28 cellular contexts compared by ENCODE assay signal in the genomic region with DNA sequence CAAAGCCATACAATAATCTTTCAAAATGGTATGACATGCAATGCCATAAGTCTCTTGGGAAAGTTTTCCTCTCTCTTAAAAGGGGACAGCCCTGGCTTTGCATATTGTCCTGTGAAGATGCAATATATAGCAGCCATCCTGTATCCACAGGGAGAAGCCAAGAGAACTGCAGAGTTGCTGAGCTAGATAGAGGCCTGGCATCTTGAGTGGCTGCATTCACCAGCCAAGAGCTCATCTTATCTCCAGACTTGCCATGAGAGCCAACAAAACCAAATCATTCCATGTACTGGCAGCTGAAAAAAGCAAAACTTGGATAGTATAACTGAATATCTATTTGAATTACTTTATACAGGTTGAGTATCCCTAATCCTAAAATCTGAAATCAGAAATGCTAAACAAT.
"Had no signal": no experiment of that assay in that cellular context is flagged by ENCODE, and none has a peak within 500 bp of the region (broad histone marks: within the 10 kb centered on the region; RNA-seq: fewer than 3 reads in every experiment).

No MANE protein-coding gene starts in this region.

- H3K27me3 Mint-ChIP-seq: naive B cell; stimulated activated memory B cell treated with anti-CD40 and anti-IgM and Interleukin-4, amounts not matched to agents 10 μg/mL and 1 μg/mL and 100 μg/mL, for 72 hours; stimulated activated naive CD8-positive, alpha-beta T cell treated with anti-CD3 and anti-CD28 coated beads, Interleukin-15, amount 100 ng/mL, for 72 hours had no signal

- H3K4me1 Mint-ChIP-seq: mesothelial cell of epicardium; naive B cell; natural killer cell; nephron progenitor cell; neural progenitor cell; stimulated activated memory B cell treated with anti-CD40 and anti-IgM and Interleukin-4, amounts not matched to agents 10 μg/mL and 1 μg/mL and 100 μg/mL, for 72 hours; stimulated activated naive CD8-positive, alpha-beta T cell treated with anti-CD3 and anti-CD28 coated beads, Interleukin-15, amount 100 ng/mL, for 72 hours had no signal

- H3K27me3 ChIP-seq: neural progenitor cell, neutrophil, right lobe of liver, tibial nerve, uterus had no signal

- H3K9me3 ChIP-seq: neutrophil, psoas muscle, right lobe of liver, uterus had no signal

- H3K27ac Mint-ChIP-seq: mesothelial cell of epicardium; naive B cell; natural killer cell; nephron progenitor cell; neural progenitor cell; stimulated activated memory B cell treated with anti-CD40 and anti-IgM and Interleukin-4, amounts not matched to agents 10 μg/mL and 1 μg/mL and 100 μg/mL, for 72 hours; type B pancreatic cell had no signal

- H3K36me3 Mint-ChIP-seq: mesothelial cell of epicardium; naive B cell; natural killer cell; neural progenitor cell; stimulated activated memory B cell treated with anti-CD40 and anti-IgM and Interleukin-4, amounts not matched to agents 10 μg/mL and 1 μg/mL and 100 μg/mL, for 72 hours; type B pancreatic cell had no signal

- H3K36me3 ChIP-seq: neural progenitor cell, neutrophil, right lobe of liver, tibial nerve, uterus had no signal

- ATAC-seq: left lobe of liver; natural killer cell; psoas muscle; right lobe of liver; stimulated activated memory B cell treated with anti-CD40 and anti-IgM and Interleukin-4, amounts not matched to agents 10 μg/mL and 1 μg/mL and 100 μg/mL, for 72 hours; stimulated activated naive CD8-positive, alpha-beta T cell treated with anti-CD3 and anti-CD28 coated beads, Interleukin-15, amount 100 ng/mL, for 72 hours had no signal

- H3K9me3 Mint-ChIP-seq: neural progenitor cell had no signal

- H3K4me3 ChIP-seq: lung, neural progenitor cell, psoas muscle, right lobe of liver, smooth muscle cell, tibial nerve, uterus had no signal

- DNase-seq: hippocampal formation; kidney glomerular epithelial cell; left cardiac atrium; mesendoderm; naive B cell; natural killer cell; nephron progenitor cell; occipital lobe; psoas muscle; right lobe of liver; stimulated activated CD4-positive, alpha-beta T cell treated with anti-CD3 and anti-CD28 coated beads, Interleukin-1b, Interleukin-23, amount 100 ng/mL, for 48 hours; stimulated activated CD4-positive, alpha-beta T cell treated with anti-CD3 and anti-CD28 coated beads, Interleukin-2, amount 100 ng/mL, for 48 hours; stimulated activated CD4-positive, alpha-beta T cell treated with anti-CD3 and anti-CD28 coated beads, Interleukin-4, amount 100 ng/mL, for 4 hours; stimulated activated CD8-positive, alpha-beta memory T cell treated with anti-CD3 and anti-CD28 coated beads, Interleukin-4, amount 100 ng/mL, for 48 hours; stimulated activated naive CD4-positive, alpha-beta T cell treated with Interleukin-2 at 50 U/mL for 16 hours; stimulated activated naive CD8-positive, alpha-beta T cell treated with anti-CD3 and anti-CD28 coated beads, Interleukin-15, amount 100 ng/mL, for 72 hours; substantia nigra; uterus had no signal

- H3K4me1 ChIP-seq: parathyroid adenoma, psoas muscle, right lobe of liver, tibial nerve, uterus had no signal

- H3K27ac ChIP-seq: neural progenitor cell, neutrophil, parathyroid adenoma, psoas muscle, right lobe of liver, tibial nerve, uterus had no signal

- H3K4me3 Mint-ChIP-seq: mesothelial cell of epicardium; naive B cell; natural killer cell; nephron progenitor cell; neural progenitor cell; stimulated activated memory B cell treated with anti-CD40 and anti-IgM and Interleukin-4, amounts not matched to agents 10 μg/mL and 1 μg/mL and 100 μg/mL, for 72 hours; stimulated activated naive CD8-positive, alpha-beta T cell treated with anti-CD3 and anti-CD28 coated beads, Interleukin-15, amount 100 ng/mL, for 72 hours; type B pancreatic cell had no signal
